In genomic region chr21:38807481-38807880, GRCh38 we compare ENCODE assay signal across 7 cellular contexts. TPM values are rescaled to one million over a fixed set of nuclear protein-coding genes. Genes with fewer than 3 reads are reported as not detected.
DNase-seq lines count a peak whose midpoint lies in the region; ATAC-seq and TF ChIP-seq lines count a peak whose summit lies in the region.

No MANE protein-coding gene starts in this region.

- dilution Hi-C loops in IMR-90 (cut with HindIII; ENCODE audit: low sequenced_read_pairs, unreplicated experiment), result no loop called here

- no peak; the same call in 1 of the 2 replicates for TF ChIP-seq RAD21 in IMR-90 (IDR thresholded peaks at IDR 0.05; ENCODE audit: low read length)

- POLR2A ChIA-PET in IMR-90 (lab: Charles Lee; ENCODE audit: unreplicated experiment), result interaction anchor here (0.6 to 1.4 kb wide), 4 partner anchors 24 to 278 kb away, joined by 6 to 16 read pairs (median 8); no protein-coding TSS in a partner anchor
- POLR2A ChIA-PET in T-cell (lab: Charles Lee), result interaction anchor here in 1 of 2 donors (0.7 kb wide), 1 partner anchor 335 kb away, joined by 6 read pairs; no protein-coding TSS in a partner anchor

- ATAC-seq in IMR-90 (ENCODE audit: low read depth) (no peak), T-cell (replicated peaks in 1 of 4) (no peak), foreskin keratinocyte (no peak), GM19467 (IDR thresholded peaks at IDR 0.05; ENCODE audit: unreplicated experiment) (no peak)

- H3K9me3 Mint-ChIP-seq in T-cell, result no peaks in the 10 kb centered on the region

- H3K4me3 Mint-ChIP-seq in T-cell, result peak overlapping the region; percentile 78 to 95 (median 91)

- H3K14ac ChIP-seq in IMR-90 (replicated peaks; ENCODE audit: low read depth, low read length), result peak overlapping the region; percentile 72

- 0 out of 3 replicates have a peak overlapping the region, but pooled peaks have one; percentile 16 for H2BK15ac ChIP-seq in IMR-90 (ENCODE audit: low read depth, low read length)

- peak overlapping the region; percentile 96 for H3K23ac ChIP-seq in IMR-90 (ENCODE audit: low read depth, low read length)

- peak overlapping the region; percentile 84; the same call in 1 of the 2 replicates for H3K56ac ChIP-seq in IMR-90 (ENCODE audit: extremely low read depth, insufficient read depth, low read length)

- H3K9me1 ChIP-seq in IMR-90 (ENCODE audit: insufficient read depth, low read length), result peaks cover 20% of the 10 kb centered on the region

- H3K27ac ChIP-seq in IMR-90 (ENCODE audit: insufficient read depth, low read length), result peak overlapping the region; percentile 11; the same call in 1 of the 2 replicates
- H3K27ac ChIP-seq in foreskin keratinocyte, result peak overlapping the region; percentile 100
- H3K27ac ChIP-seq in spleen, result peak overlapping the region; percentile 90 to 99 (median 98)

- H3K4me1 Mint-ChIP-seq in T-cell, result peaks cover 30 to 38% (median 36%) of the 10 kb centered on the region in 3 donors

- H3K27me3 ChIP-seq in IMR-90 (ENCODE audit: control insufficient read depth, insufficient read depth, low read length) (no peaks in the 10 kb centered on the region), foreskin keratinocyte (no peaks in the 10 kb centered on the region), spleen (replicated peaks in 1 of 7) (peaks cover 0 to 12% (median 0%) of the 10 kb centered on the region in 7 donors)

- CTCF ChIA-PET in IMR-90 (lab: Yijun Ruan, JAX), result interaction anchor here (0.7 to 1.1 kb wide), 7 partner anchors 10 to 330 kb away, joined by 3 to 4 read pairs (median 3); no protein-coding TSS in a partner anchor
- CTCF ChIA-PET in T-cell (lab: Charles Lee), result interaction anchor here (0.6 to 1.1 kb wide), 5 partner anchors 30 to 182 kb away, joined by 3 to 9 read pairs (median 6); no protein-coding TSS in a partner anchor

- H3K9ac ChIP-seq in IMR-90 (ENCODE audit: low read depth, low read length), result peak overlapping the region; percentile 98

- peak overlapping the region in 1 of 2 experiments; percentile 11; a peak in 1 of 4 replicates for H4K8ac ChIP-seq in IMR-90 (ENCODE audit: low read depth in 2 of 2, low read length in 2 of 2)

- TF ChIP-seq POLR2A in IMR-90 (IDR thresholded peaks at IDR 0.05; ENCODE audit: low read depth, low read length) (no peak), spleen (IDR thresholded peaks at IDR 0.05) (no peak)

- no TSS peak for BruUV-seq in IMR-90 (replicated peaks; lab: Mats Ljungman, UMichigan)

- no peak overlapping the region for H2AK9ac ChIP-seq in IMR-90 (replicated peaks; ENCODE audit: low read depth, low read length, poor library complexity)

- peak overlapping the region; percentile 28; the same call in 1 of the 2 replicates for H4K91ac ChIP-seq in IMR-90 (ENCODE audit: insufficient read depth, low read depth, low read length)

- TF ChIP-seq CTCF in IMR-90 (conservative IDR thresholded peaks at IDR 0.05; ENCODE audit: low read depth, low read length) (no peak), foreskin keratinocyte (conservative IDR thresholded peaks at IDR 0.05) (no peak), spleen (IDR thresholded peaks at IDR 0.05 in 8 of 11, conservative IDR thresholded peaks at IDR 0.05 in 3 of 11) (no peak)

- H3K4me2 ChIP-seq in IMR-90 (ENCODE audit: low read depth, low read length), result peak overlapping the region; percentile 97

- H2AK5ac ChIP-seq in IMR-90 (ENCODE audit: low read depth, low read length), result no peak overlapping the region

- DNase-seq in IMR-90, result no peak
- DNase-seq in T-cell, result no peak
- DNase-seq in foreskin keratinocyte, result no peak
- no peak for DNase-seq in spleen
- DNase-seq in T1000 (lab: John Stamatoyannopoulos, UW), result no peak
- DNase-seq in medulla oblongata (ENCODE audit: extremely low spot score), result no peak

- no peak overlapping the region for H2BK20ac ChIP-seq in IMR-90 (ENCODE audit: low read depth, low read length)

- H3K27me3 Mint-ChIP-seq in T-cell, result no peaks in the 10 kb centered on the region

- H3K4ac ChIP-seq in IMR-90 (ENCODE audit: low read depth, low read length), result peak overlapping the region; percentile 84; the same call in 1 of the 2 replicates

- peaks cover 13% of the 10 kb centered on the region for H3K36me3 Mint-ChIP-seq in T-cell

- in situ Hi-C loops in IMR-90 (cut with MboI; ENCODE audit: low sequenced_read_pairs), result loop anchor here (5.0 to 10.0 kb wide), 2 partner anchors 53 to 320 kb away; no protein-coding TSS in a partner anchor

- H3K4me3 ChIP-seq in IMR-90 (ENCODE audit: insufficient read depth, low read depth, low read length) (peak overlapping the region; percentile 95), spleen (peak overlapping the region; percentile 60 to 90 (median 76))

- H3K4me1 ChIP-seq in IMR-90 (ENCODE audit: control insufficient read depth, insufficient read depth, low read length) (peaks cover 33% of the 10 kb centered on the region), foreskin keratinocyte (peaks cover 42% of the 10 kb centered on the region), spleen (peaks cover 1 to 84% (median 37%) of the 10 kb centered on the region in 6 donors)

- intact Hi-C loops in IMR-90 (cut with micrococcal nuclease), result loop anchor here (1.0 to 10.0 kb wide), 5 partner anchors 105 to 319 kb away; no protein-coding TSS in a partner anchor
- intact Hi-C loops in spleen (cut with DNase I; ENCODE audit: low total_unique reads), result loop anchor here (10.0 kb wide), 1 partner anchor 63 kb away; no protein-coding TSS in a partner anchor

- H2AFZ ChIP-seq in IMR-90 (replicated peaks; ENCODE audit: low read length, poor library complexity), result no peak overlapping the region

- peak overlapping the region; percentile 1 for H4K5ac ChIP-seq in IMR-90 (ENCODE audit: low read depth, low read length)

- H4K20me1 ChIP-seq in IMR-90 (ENCODE audit: insufficient read depth, low read length), result peaks cover 59% of the 10 kb centered on the region

- peak overlapping the region; percentile 42; the same call in 1 of the 2 replicates for H3K18ac ChIP-seq in IMR-90 (ENCODE audit: low read depth, low read length)

- peak overlapping the region; percentile 21; the same call in 1 of the 2 replicates for H2BK120ac ChIP-seq in IMR-90 (ENCODE audit: low read depth, low read length)

- peak overlapping the region; percentile 44 to 78 for H3K27ac Mint-ChIP-seq in T-cell

- H3K9me3 ChIP-seq in IMR-90 (ENCODE audit: control insufficient read depth, insufficient read depth, low read length), result no peaks in the 10 kb centered on the region
- no peaks in the 10 kb centered on the region for H3K9me3 ChIP-seq in spleen

- H2BK5ac ChIP-seq in IMR-90 (ENCODE audit: low read depth, low read length, poor library complexity, severe bottlenecking), result peak overlapping the region; percentile 28

- H3K36me3 ChIP-seq in IMR-90 (ENCODE audit: control insufficient read depth, insufficient read depth, low read length), result peaks cover 28% of the 10 kb centered on the region
- H3K36me3 ChIP-seq in spleen, result peaks cover 0 to 43% (median 13%) of the 10 kb centered on the region in 6 donors

- WGBS in IMR-90 (ENCODE audit: extremely low coverage in 2 of 2, insufficient read length in 1 of 2), 2 experiments, result 0% methylated on average over 1 of the region's 1 CpG; no CpG with 5 or more reads in 1 of the 2 experiments
- WGBS in spleen, 5 donors, result 6 to 20% (median 13%) methylated on average over 1 of the region's 1 CpG

- H3K79me1 ChIP-seq in IMR-90 (ENCODE audit: low read depth in 1 of 2, low read length in 2 of 2), result peaks cover 0 to 55% of the 10 kb centered on the region in 2 experiments; a peak in 3 of 4 replicates

TF ChIP-seq in IMR-90, 13 proteins besides CTCF, POLR2A, EP300 and RAD21:
- TF ChIP-seq ELK1 (IDR thresholded peaks at IDR 0.05; ENCODE audit: borderline replicate concordance, low read depth, low read length) (no peak), RFX5 (IDR thresholded peaks at IDR 0.05; ENCODE audit: low read depth, low read length) (no peak), FOS (IDR thresholded peaks at IDR 0.05; ENCODE audit: low read depth, low read length) (no peak), CEBPB (IDR thresholded peaks at IDR 0.05; ENCODE audit: low read depth, low read length) (no peak), NFE2L2 (IDR thresholded peaks at IDR 0.05; ENCODE audit: low read depth, low read length) (no peak), SMC3 (IDR thresholded peaks at IDR 0.05; ENCODE audit: low read depth, low read length) (no peak), RCOR1 (IDR thresholded peaks at IDR 0.05; ENCODE audit: insufficient replicate concordance, low read length) (no peak), MAZ (IDR thresholded peaks at IDR 0.05; ENCODE audit: borderline replicate concordance, low read depth, low read length) (no peak), MAFK (IDR thresholded peaks at IDR 0.05; ENCODE audit: low read depth, low read length) (no peak), BHLHE40 (IDR thresholded peaks at IDR 0.05; ENCODE audit: low read depth, low read length) (no peak), CHD1 (IDR thresholded peaks at IDR 0.05; ENCODE audit: low read depth, low read length) (no peak), USF2 (IDR thresholded peaks at IDR 0.05; ENCODE audit: low read depth, low read length) (no peak), MXI1 (IDR thresholded peaks at IDR 0.05; ENCODE audit: borderline replicate concordance, low read depth, low read length) (no peak)
TF ChIP-seq in IMR-90: peak in this region for 0.

RNA-seq across cellular contexts. Expression of gene ETS2, which starts 1.8 kb away (rescaled TPM):
- total RNA-seq in IMR-90 (2012; rRNA removed) (20.6 and 21.7 TPM in 2 replicates), T-cell (10 to 100 TPM; 12.3 to 17.3 (median 16.5) TPM), foreskin keratinocyte (46.4 and 61.5 TPM in 2 replicates), spleen (100 to 1,000 TPM; 287 to 590 (median 388) TPM)
- polyA plus RNA-seq in IMR-90 (2012; rRNA removed) (21.3 and 22.8 TPM in 2 replicates), foreskin keratinocyte (21.4 and 32.5 TPM in 2 replicates), spleen (100 to 1,000 TPM in 1 of 3 donors, 10 to 100 TPM in 2; 44.4 to 113 (median 44.6) TPM)
- 18.3 and 18.4 TPM in 2 replicates for polyA plus RNA-seq in IMR-90 (2012; cell fraction: cytosol; rRNA removed)
- polyA plus RNA-seq in IMR-90 (2012; cell fraction: nucleus; rRNA removed; ENCODE audit: low replicate concordance), result 42.7 and 92.6 TPM in 2 replicates

Comparison
In these comparisons a context has a peak if more than half of its experiments do, and no peak if none do; other contexts are left out.
1. H3K27ac ChIP-seq: peak in every context shown above with its lines; median percentile 100 in foreskin keratinocyte; 98 in spleen; 11 in IMR-90.